ENCODE assay signal across 11 cellular contexts in genomic region chr2:174138161-174138560, GRCh38.
DNase-seq lines count a peak whose midpoint lies in the region; ATAC-seq, FAIRE-seq and TF ChIP-seq lines count a peak whose summit lies in the region.
"Had no signal": no experiment of that assay in that cellular context is flagged by ENCODE, and none has a peak within 500 bp of the region (broad histone marks: within the 10 kb centered on the region; RNA-seq: fewer than 3 reads in every experiment).

No MANE protein-coding gene starts in this region.

- no peaks in the 10 kb centered on the region for H3K9me3 Mint-ChIP-seq in CD4-positive, alpha-beta T cell

- H3K27me3 ChIP-seq in CD4-positive, alpha-beta T cell (ENCODE audit: control insufficient read depth, insufficient read depth, low read length) = no peaks in the 10 kb centered on the region
- H3K27me3 ChIP-seq in adrenal gland = no peaks in the 10 kb centered on the region
- H3K27me3 ChIP-seq in HepG2 (ENCODE audit: control insufficient read depth in 1 of 2, insufficient read depth in 2 of 2, low read length in 2 of 2) = no peaks in the 10 kb centered on the region

- H3K9ac ChIP-seq in HepG2 (ENCODE audit: insufficient read depth, low read depth, low read length) = no peak overlapping the region

- peaks cover 47% of the 10 kb centered on the region for H3K36me3 Mint-ChIP-seq in CD4-positive, alpha-beta T cell (ENCODE audit: low read depth)

- 37 to 52% (median 39%) methylated on average over 4 of the region's 4 CpGs for WGBS in adrenal gland, 4 donors
- WGBS in HepG2 (ENCODE audit: low lambda C conversion rate) = 76% methylated on average over 4 of the region's 4 CpGs

- H3K4me3 Mint-ChIP-seq in CD4-positive, alpha-beta T cell = no peak overlapping the region

- no TSS peak for BruUV-seq in HepG2 (replicated peaks; lab: Mats Ljungman, UMichigan)

- H3K79me2 ChIP-seq in HepG2 (ENCODE audit: insufficient read depth, low read length) = peaks cover 4% of the 10 kb centered on the region

- no peak overlapping the region for H2AFZ ChIP-seq in HepG2 (ENCODE audit: low read length)

- H4K20me1 ChIP-seq in HepG2 (ENCODE audit: insufficient read depth, low read length) = no peaks in the 10 kb centered on the region

- no peak for TF ChIP-seq RAD21 in HepG2 (CRISPR knock-in tag; IDR thresholded peaks at IDR 0.05)

- no peaks in the 10 kb centered on the region for H3K27me3 Mint-ChIP-seq in CD4-positive, alpha-beta T cell

- no peaks in the 10 kb centered on the region for H3K4me1 Mint-ChIP-seq in CD4-positive, alpha-beta T cell (ENCODE audit: low read depth)

- H3K4me2 ChIP-seq in HepG2 (ENCODE audit: low read depth, low read length) = no peak overlapping the region

- in situ Hi-C loops in HepG2 (cut with HindIII; ENCODE audit: extremely low pct_ligation_motif_present, low pct_unique_long_range_greater_than_20kb) = no loop called here
- in situ Hi-C loops in KBM-7 (cut with MboI; ENCODE audit: low pct_unique_long_range_greater_than_20kb, low sequenced_read_pairs) = no loop called here

- H3K9me3 ChIP-seq in CD4-positive, alpha-beta T cell (ENCODE audit: control insufficient read depth, low read length) = no peaks in the 10 kb centered on the region
- H3K9me3 ChIP-seq in adrenal gland (replicated peaks in 1 of 3) = no peaks in the 10 kb centered on the region
- H3K9me3 ChIP-seq in HepG2 (ENCODE audit: low read length) = no peaks in the 10 kb centered on the region

- peak; percentile 11 for TF ChIP-seq CTCF in CD4-positive, alpha-beta T cell (IDR thresholded peaks at IDR 0.05)
- TF ChIP-seq CTCF in HFF-Myc (IDR thresholded peaks at IDR 0.05; ENCODE audit: low read depth, low read length, missing control alignments) (peak; percentile 15), adrenal gland (IDR thresholded peaks at IDR 0.05) (peak; percentile 33 to 50 (median 44)), HepG2 (CRISPR knock-in tag; IDR thresholded peaks at IDR 0.05) (peak; percentile 51)

- no peak for ATAC-seq in CD4-positive, alpha-beta T cell (ENCODE audit: poor library complexity)
- ATAC-seq in HepG2 (peak; percentile 60; the same call in 2 of the 3 replicates), GM19397 (IDR thresholded peaks at IDR 0.05; ENCODE audit: unreplicated experiment) (no peak)
- no peak for ATAC-seq in activated CD4-positive, CD25-positive, alpha-beta regulatory T cell treated with anti-CD3 and anti-CD28 coated beads, Interleukin-2, amount 50 U/mL, for 24 hours

- POLR2A ChIA-PET in CD4-positive, alpha-beta T cell (lab: Charles Lee) = no interaction called here
- POLR2A ChIA-PET in HepG2 (lab: Yijun Ruan, JAX) = no interaction called here

- intact Hi-C loops in CD4-positive, alpha-beta T cell (cut with DNase I, micrococcal nuclease) = no loop called here
- intact Hi-C loops in adrenal gland (cut with DNase I) (no loop called here), HepG2 (cut with micrococcal nuclease; ENCODE audit: unreplicated experiment) (loop anchor here (5.0 kb wide), 1 partner anchor 204 kb away; no protein-coding TSS in a partner anchor)

- CTCF ChIA-PET in CD4-positive, alpha-beta T cell (lab: Charles Lee) = no interaction called here
- CTCF ChIA-PET in HepG2 (lab: Yijun Ruan, JAX; ENCODE audit: low intra/inter-chr PET ratio, low total read pairs) = interaction anchor here (2.3 kb wide), 1 partner anchor 203 kb away, joined by 14 read pairs; no protein-coding TSS in a partner anchor

- no peak overlapping the region for H3K27ac Mint-ChIP-seq in CD4-positive, alpha-beta T cell

- H3K4me1 ChIP-seq in adrenal gland (replicated peaks in 1 of 2) (no peaks in the 10 kb centered on the region), HepG2 (ENCODE audit: insufficient read depth, low read length) (no peaks in the 10 kb centered on the region)

- no peak overlapping the region for H3K27ac ChIP-seq in CD4-positive, alpha-beta T cell (ENCODE audit: low read depth, low read length)
- H3K27ac ChIP-seq in adrenal gland (no peak overlapping the region), HepG2 (ENCODE audit: extremely low read length, insufficient read depth, low read length) (no peak overlapping the region)

- FAIRE-seq in HepG2 (lab: Jason Lieb, UNC) = no peak
- FAIRE-seq: islet of Langerhans had no signal

- H3K4me3 ChIP-seq in HFF-Myc (replicated peaks; ENCODE audit: low read depth, low read length) (no peak overlapping the region), adrenal gland (no peak overlapping the region), HepG2 (replicated peaks in 1 of 3; ENCODE audit: insufficient read depth in 1 of 3, low read depth in 2 of 3, low read length in 3 of 3) (no peak overlapping the region)

- H3K36me3 ChIP-seq in adrenal gland (replicated peaks in 1 of 2) (no peaks in the 10 kb centered on the region), HepG2 (replicated peaks in 1 of 2; ENCODE audit: control insufficient read depth in 1 of 2, insufficient read depth in 2 of 2, low read length in 2 of 2) (peaks cover 10 to 52% of the 10 kb centered on the region in 2 experiments)

- no peak for DNase-seq in CD4-positive, alpha-beta T cell
- DNase-seq in HFF-Myc (ENCODE audit: extremely low read depth, low read depth) = no peak
- peak in 4 of 7 donors; percentile 17 to 59 (median 37) for DNase-seq in adrenal gland
- DNase-seq in HepG2 (ENCODE audit: low spot score) = peak; percentile 23
- no peak for DNase-seq in KBM-7
- no peak for DNase-seq in DMS153 treated with DMSO at 0.1 percent for 48 hours (lab: John Stamatoyannopoulos, UW; ENCODE audit: unreplicated experiment)
- DNase-seq: activated CD8-positive, alpha-beta memory T cell treated with anti-CD3 and anti-CD28 coated beads for 24 hours; DMS153 had no signal

- no peak for TF ChIP-seq POLR2A in adrenal gland (IDR thresholded peaks at IDR 0.05)
- no peak for TF ChIP-seq POLR2A in HepG2 (IDR thresholded peaks at IDR 0.05; ENCODE audit: insufficient read depth in 1 of 2, low read depth in 2 of 2, low read length in 2 of 2)

- TF ChIP-seq EP300 in HepG2 (IDR thresholded peaks at IDR 0.05; ENCODE audit: low read depth in 2 of 2, low read length in 2 of 2) (no peak), HepG2 (CRISPR knock-in tag; IDR thresholded peaks at IDR 0.05; ENCODE audit: borderline replicate concordance) (no peak)

TF ChIP-seq in HepG2, 621 proteins besides CTCF, POLR2A, EP300 and RAD21:
- TF ChIP-seq STAG1 (CRISPR knock-in tag; IDR thresholded peaks at IDR 0.05) = peak; percentile 52
- peak; percentile 63; the same call in 1 of the 2 replicates for TF ChIP-seq HOMEZ (CRISPR knock-in tag; IDR thresholded peaks at IDR 0.05; ENCODE audit: low read depth)
- no peak for TF ChIP-seq ZNF10 (CRISPR knock-in tag; IDR thresholded peaks at IDR 0.05; ENCODE audit: borderline replicate concordance, low read depth)
- peak; percentile 25 for TF ChIP-seq RBM22 (optimal IDR thresholded peaks at IDR 0.05; ENCODE audit: low read length)
- peak; percentile 34; the same call in 1 of the 2 replicates for TF ChIP-seq SMC3 (IDR thresholded peaks at IDR 0.05; ENCODE audit: low read length)

Comparison
In these comparisons a context has a peak if more than half of its experiments do, and no peak if none do; other contexts are left out.
1. DNase-seq: peak in adrenal gland (4 of 7) and HepG2 (single experiment); none in CD4-positive, alpha-beta T cell (0 of 10), HFF-Myc (single experiment), KBM-7 (single experiment) and DMS153 treated with DMSO at 0.1 percent for 48 hours (single experiment).
2. Peak in every context shown above with its lines, with median percentiles within 50 percentile points of each other: CTCF ChIP-seq.